In the genomic region with DNA sequence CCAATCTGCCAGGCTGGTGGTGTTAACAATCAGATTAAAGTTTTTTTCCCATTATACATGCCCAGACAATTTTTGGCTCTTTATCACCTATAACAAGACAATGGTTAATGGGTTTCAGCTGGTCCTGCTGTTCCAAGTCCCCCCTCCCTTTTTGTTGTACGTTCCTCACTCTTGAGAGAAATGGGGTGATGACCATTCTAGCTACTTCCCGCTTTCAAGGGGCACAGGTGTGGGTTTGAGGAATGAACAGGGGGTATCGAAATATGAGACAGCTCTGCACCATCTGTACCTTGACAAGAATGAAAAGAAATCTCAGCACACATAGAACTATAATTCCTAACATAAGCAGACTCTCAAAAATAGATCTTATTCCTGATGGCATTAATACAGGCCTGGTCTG, we compare ENCODE assay signal across 1 cellular context.
TF ChIP-seq lines count a peak whose summit lies in the region.

No MANE protein-coding gene starts in this region.

TF ChIP-seq in GM23338, 12 proteins besides CTCF, POLR2A, EP300 and RAD21 (continued from another document):
- TF ChIP-seq, protein P1, sequence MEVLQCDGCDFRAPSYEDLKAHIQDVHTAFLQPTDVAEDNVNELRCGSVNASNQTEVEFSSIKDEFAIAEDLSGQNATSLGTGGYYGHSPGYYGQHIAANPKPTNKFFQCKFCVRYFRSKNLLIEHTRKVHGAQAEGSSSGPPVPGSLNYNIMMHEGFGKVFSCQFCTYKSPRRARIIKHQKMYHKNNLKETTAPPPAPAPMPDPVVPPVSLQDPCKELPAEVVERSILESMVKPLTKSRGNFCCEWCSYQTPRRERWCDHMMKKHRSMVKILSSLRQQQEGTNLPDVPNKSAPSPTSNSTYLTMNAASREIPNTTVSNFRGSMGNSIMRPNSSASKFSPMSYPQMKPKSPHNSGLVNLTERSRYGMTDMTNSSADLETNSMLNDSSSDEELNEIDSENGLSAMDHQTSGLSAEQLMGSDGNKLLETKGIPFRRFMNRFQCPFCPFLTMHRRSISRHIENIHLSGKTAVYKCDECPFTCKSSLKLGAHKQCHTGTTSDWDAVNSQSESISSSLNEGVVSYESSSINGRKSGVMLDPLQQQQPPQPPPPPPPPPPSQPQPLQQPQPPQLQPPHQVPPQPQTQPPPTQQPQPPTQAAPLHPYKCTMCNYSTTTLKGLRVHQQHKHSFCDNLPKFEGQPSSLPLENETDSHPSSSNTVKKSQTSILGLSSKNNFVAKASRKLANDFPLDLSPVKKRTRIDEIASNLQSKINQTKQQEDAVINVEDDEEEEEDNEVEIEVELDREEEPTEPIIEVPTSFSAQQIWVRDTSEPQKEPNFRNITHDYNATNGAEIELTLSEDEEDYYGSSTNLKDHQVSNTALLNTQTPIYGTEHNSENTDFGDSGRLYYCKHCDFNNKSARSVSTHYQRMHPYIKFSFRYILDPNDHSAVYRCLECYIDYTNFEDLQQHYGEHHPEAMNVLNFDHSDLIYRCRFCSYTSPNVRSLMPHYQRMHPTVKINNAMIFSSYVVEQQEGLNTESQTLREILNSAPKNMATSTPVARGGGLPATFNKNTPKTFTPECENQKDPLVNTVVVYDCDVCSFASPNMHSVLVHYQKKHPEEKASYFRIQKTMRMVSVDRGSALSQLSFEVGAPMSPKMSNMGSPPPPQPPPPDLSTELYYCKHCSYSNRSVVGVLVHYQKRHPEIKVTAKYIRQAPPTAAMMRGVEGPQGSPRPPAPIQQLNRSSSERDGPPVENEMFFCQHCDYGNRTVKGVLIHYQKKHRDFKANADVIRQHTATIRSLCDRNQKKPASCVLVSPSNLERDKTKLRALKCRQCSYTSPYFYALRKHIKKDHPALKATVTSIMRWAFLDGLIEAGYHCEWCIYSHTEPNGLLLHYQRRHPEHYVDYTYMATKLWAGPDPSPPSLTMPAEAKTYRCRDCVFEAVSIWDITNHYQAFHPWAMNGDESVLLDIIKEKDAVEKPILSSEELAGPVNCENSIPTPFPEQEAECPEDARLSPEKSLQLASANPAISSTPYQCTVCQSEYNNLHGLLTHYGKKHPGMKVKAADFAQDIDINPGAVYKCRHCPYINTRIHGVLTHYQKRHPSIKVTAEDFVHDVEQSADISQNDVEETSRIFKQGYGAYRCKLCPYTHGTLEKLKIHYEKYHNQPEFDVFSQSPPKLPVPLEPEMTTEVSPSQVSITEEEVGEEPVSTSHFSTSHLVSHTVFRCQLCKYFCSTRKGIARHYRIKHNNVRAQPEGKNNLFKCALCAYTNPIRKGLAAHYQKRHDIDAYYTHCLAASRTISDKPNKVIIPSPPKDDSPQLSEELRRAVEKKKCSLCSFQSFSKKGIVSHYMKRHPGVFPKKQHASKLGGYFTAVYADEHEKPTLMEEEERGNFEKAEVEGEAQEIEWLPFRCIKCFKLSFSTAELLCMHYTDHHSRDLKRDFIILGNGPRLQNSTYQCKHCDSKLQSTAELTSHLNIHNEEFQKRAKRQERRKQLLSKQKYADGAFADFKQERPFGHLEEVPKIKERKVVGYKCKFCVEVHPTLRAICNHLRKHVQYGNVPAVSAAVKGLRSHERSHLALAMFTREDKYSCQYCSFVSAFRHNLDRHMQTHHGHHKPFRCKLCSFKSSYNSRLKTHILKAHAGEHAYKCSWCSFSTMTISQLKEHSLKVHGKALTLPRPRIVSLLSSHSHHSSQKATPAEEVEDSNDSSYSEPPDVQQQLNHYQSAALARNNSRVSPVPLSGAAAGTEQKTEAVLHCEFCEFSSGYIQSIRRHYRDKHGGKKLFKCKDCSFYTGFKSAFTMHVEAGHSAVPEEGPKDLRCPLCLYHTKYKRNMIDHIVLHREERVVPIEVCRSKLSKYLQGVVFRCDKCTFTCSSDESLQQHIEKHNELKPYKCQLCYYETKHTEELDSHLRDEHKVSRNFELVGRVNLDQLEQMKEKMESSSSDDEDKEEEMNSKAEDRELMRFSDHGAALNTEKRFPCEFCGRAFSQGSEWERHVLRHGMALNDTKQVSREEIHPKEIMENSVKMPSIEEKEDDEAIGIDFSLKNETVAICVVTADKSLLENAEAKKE (CRISPR knock-in tag; IDR thresholded peaks at IDR 0.05) = no peak
- TF ChIP-seq STAT1 (IDR thresholded peaks at IDR 0.05; ENCODE audit: unreplicated experiment) (no peak), REST (IDR thresholded peaks at IDR 0.05; ENCODE audit: unreplicated experiment) (no peak), CREB1 (CRISPR knock-in tag; IDR thresholded peaks at IDR 0.05; ENCODE audit: low read depth) (no peak), ZNF114 (CRISPR knock-in tag; IDR thresholded peaks at IDR 0.05) (no peak), JUNB (IDR thresholded peaks at IDR 0.05; ENCODE audit: unreplicated experiment) (no peak), EZH2phosphoT487 (IDR thresholded peaks at IDR 0.05; ENCODE audit: unreplicated experiment) (no peak)
